8 cellular contexts compared by ENCODE assay signal in the genomic region with DNA sequence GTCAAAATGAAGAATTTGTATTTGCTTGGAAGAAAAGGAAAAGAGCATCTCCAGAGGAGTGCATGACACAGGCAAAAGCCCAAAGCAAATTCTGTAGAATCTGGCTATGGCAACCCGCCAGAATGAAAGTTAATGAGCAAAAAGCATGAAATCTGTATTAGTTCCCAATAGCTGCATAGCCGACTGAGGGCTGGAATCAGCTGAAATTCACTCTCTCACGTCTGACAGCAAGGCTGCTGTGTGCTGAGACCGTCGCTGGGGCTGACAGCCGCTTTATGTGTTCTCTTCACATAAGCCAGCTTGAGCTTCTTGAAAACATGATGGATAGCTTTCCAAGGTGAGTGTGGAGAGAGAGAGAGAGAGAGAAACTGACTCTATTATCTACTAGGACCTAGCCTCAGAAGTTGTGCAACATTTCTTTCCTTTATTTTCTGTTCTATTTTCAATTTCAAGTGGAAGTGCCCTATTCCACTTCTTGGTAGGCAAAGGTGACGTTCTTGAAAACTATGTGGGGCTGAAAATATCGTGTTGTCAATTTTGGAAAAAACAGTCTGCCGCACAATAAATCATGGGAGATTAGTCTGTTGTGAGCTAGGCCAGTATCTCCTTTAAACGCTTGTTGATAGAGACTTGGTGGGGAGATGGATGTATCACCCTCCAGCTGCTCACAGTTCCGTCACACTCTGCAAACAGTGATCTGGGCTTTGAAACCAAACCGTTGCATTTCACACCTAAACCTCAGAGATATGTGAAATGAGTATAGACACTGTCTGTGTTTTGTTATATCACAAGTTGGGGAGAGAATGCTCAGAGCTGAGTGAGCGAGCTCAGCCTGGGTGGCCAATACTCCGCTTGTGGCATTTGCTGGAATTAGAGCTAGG.
A peak's percentile ranks its signal among the peaks of the same experiment; 100 is the strongest.
DNase-seq lines count a peak whose midpoint lies in the region; ATAC-seq and TF ChIP-seq lines count a peak whose summit lies in the region.

No MANE protein-coding gene starts in this region.

- H3K9me2 ChIP-seq in PC-9 (ENCODE audit: insufficient read depth): no peaks in the 10 kb centered on the region

- H3K36me3 Mint-ChIP-seq in effector memory CD8-positive, alpha-beta T cell (ENCODE audit: insufficient read depth): peaks cover 12% of the 10 kb centered on the region
- H3K36me3 Mint-ChIP-seq in stimulated activated naive CD8-positive, alpha-beta T cell treated with anti-CD3 and anti-CD28 coated beads, Interleukin-15, Interleukin-2, amounts not matched to agents 100 ng/mL and 50 ng/mL, for 24 hours (ENCODE audit: low read depth): no peaks in the 10 kb centered on the region
- H3K36me3 Mint-ChIP-seq in HFFc6 (ENCODE audit: low read depth): no peaks in the 10 kb centered on the region

- no peaks in the 10 kb centered on the region for H3K36me3 ChIP-seq in PC-9 (ENCODE audit: low read depth)
- no peaks in the 10 kb centered on the region for H3K36me3 ChIP-seq in brain microvascular endothelial cell (replicated peaks)

- intact Hi-C loops in PC-9 (cut with micrococcal nuclease; ENCODE audit: unreplicated experiment): no loop called here

- no peaks in the 10 kb centered on the region for H4K20me1 ChIP-seq in PC-9 (ENCODE audit: insufficient read depth)

- no peaks in the 10 kb centered on the region for H3K27me3 Mint-ChIP-seq in effector memory CD8-positive, alpha-beta T cell
- no peaks in the 10 kb centered on the region for H3K27me3 Mint-ChIP-seq in stimulated activated naive CD8-positive, alpha-beta T cell treated with anti-CD3 and anti-CD28 coated beads, Interleukin-15, Interleukin-2, amounts not matched to agents 100 ng/mL and 50 ng/mL, for 24 hours
- peaks cover 3% of the 10 kb centered on the region for H3K27me3 Mint-ChIP-seq in HFFc6 (ENCODE audit: insufficient read depth)

- H3K27me3 ChIP-seq in PC-9 (ENCODE audit: insufficient read depth, low read depth) (no peaks in the 10 kb centered on the region), brain microvascular endothelial cell (replicated peaks) (no peaks in the 10 kb centered on the region)

- peak overlapping the region; percentile 39; the same call in 1 of the 2 replicates for H3K4me2 ChIP-seq in PC-9

- peak overlapping the region; percentile 99 to 100 for H3K27ac Mint-ChIP-seq in effector memory CD8-positive, alpha-beta T cell
- H3K27ac Mint-ChIP-seq in stimulated activated naive CD8-positive, alpha-beta T cell treated with anti-CD3 and anti-CD28 coated beads, Interleukin-15, Interleukin-2, amounts not matched to agents 100 ng/mL and 50 ng/mL, for 24 hours: peak overlapping the region; percentile 23
- H3K27ac Mint-ChIP-seq in HFFc6: no peak overlapping the region

- H2AFZ ChIP-seq in PC-9: no peak overlapping the region; the same call in 1 of the 2 replicates

- CTCF ChIA-PET in PC-9 (lab: Charles Lee): no interaction called here

- peaks cover 28 to 53% of the 10 kb centered on the region in 2 donors for H3K4me1 Mint-ChIP-seq in effector memory CD8-positive, alpha-beta T cell (ENCODE audit: low read depth in 2 of 2)
- peaks cover 20% of the 10 kb centered on the region for H3K4me1 Mint-ChIP-seq in stimulated activated naive CD8-positive, alpha-beta T cell treated with anti-CD3 and anti-CD28 coated beads, Interleukin-15, Interleukin-2, amounts not matched to agents 100 ng/mL and 50 ng/mL, for 24 hours (ENCODE audit: low read depth)
- no peaks in the 10 kb centered on the region for H3K4me1 Mint-ChIP-seq in HFFc6 (ENCODE audit: low read depth)

- peaks cover 26% of the 10 kb centered on the region for H3F3A ChIP-seq in PC-9 (ENCODE audit: insufficient read depth, low read depth)

- H3K4me3 ChIP-seq in PC-9 (no peak overlapping the region), brain microvascular endothelial cell (ENCODE audit: low read depth, low read length) (no peak overlapping the region)

- H3K4me1 ChIP-seq in PC-9 (replicated peaks; ENCODE audit: insufficient read depth): peaks cover 43% of the 10 kb centered on the region

- POLR2A ChIA-PET in PC-9 (lab: Charles Lee; ENCODE audit: unreplicated experiment): interaction anchor here (0.6 kb wide), 1 partner anchor 48 kb away, joined by 6 read pairs; no protein-coding TSS in a partner anchor

- no peaks in the 10 kb centered on the region for H3K9me3 Mint-ChIP-seq in effector memory CD8-positive, alpha-beta T cell
- no peaks in the 10 kb centered on the region for H3K9me3 Mint-ChIP-seq in stimulated activated naive CD8-positive, alpha-beta T cell treated with anti-CD3 and anti-CD28 coated beads, Interleukin-15, Interleukin-2, amounts not matched to agents 100 ng/mL and 50 ng/mL, for 24 hours
- no peaks in the 10 kb centered on the region for H3K9me3 Mint-ChIP-seq in HFFc6

- in situ Hi-C loops in brain microvascular endothelial cell (cut with HindIII; ENCODE audit: low pct_ligation_motif_present, low sequenced_read_pairs): no loop called here

- BruUV-seq in PC-9 (replicated peaks; lab: Mats Ljungman, UMichigan): no TSS peak

- H3K27ac ChIP-seq in PC-9 (peak overlapping the region; percentile 84), brain microvascular endothelial cell (no peak overlapping the region)

- H3K79me2 ChIP-seq in PC-9 (ENCODE audit: low read depth): no peaks in the 10 kb centered on the region

- TF ChIP-seq CTCF in PC-9 (conservative IDR thresholded peaks at IDR 0.05): no peak
- no peak for TF ChIP-seq CTCF in HFFc6 (IDR thresholded peaks at IDR 0.05)
- TF ChIP-seq CTCF in brain microvascular endothelial cell (IDR thresholded peaks at IDR 0.05; ENCODE audit: low read depth, low read length, missing control alignments): no peak

- ATAC-seq in GM18519 (IDR thresholded peaks at IDR 0.05; ENCODE audit: low FRiP score, unreplicated experiment): peak; percentile 39
- peak; percentile 96 for ATAC-seq in GM21723 (IDR thresholded peaks at IDR 0.05; ENCODE audit: unreplicated experiment)
- ATAC-seq in effector memory CD8-positive, alpha-beta T cell (replicated peaks): peak; percentile 91

- peak overlapping the region; percentile 92 to 97 for H3K4me3 Mint-ChIP-seq in effector memory CD8-positive, alpha-beta T cell
- H3K4me3 Mint-ChIP-seq in stimulated activated naive CD8-positive, alpha-beta T cell treated with anti-CD3 and anti-CD28 coated beads, Interleukin-15, Interleukin-2, amounts not matched to agents 100 ng/mL and 50 ng/mL, for 24 hours: peak overlapping the region; percentile 45
- H3K4me3 Mint-ChIP-seq in HFFc6: no peak overlapping the region

- DNase-seq in PC-9: no peak
- peak; percentile 60 to 74 (median 61) for DNase-seq in effector memory CD8-positive, alpha-beta T cell
- DNase-seq in HFFc6: no peak
- no peak for DNase-seq in glomerular visceral epithelial cell (ENCODE audit: extremely low spot score)
- no peak for DNase-seq in brain microvascular endothelial cell

- H3K9me3 ChIP-seq in PC-9 (ENCODE audit: insufficient read depth, low read depth): peaks cover 16% of the 10 kb centered on the region

Comparison
In these comparisons a context has a peak if more than half of its experiments do, and no peak if none do; other contexts are left out.
1. ATAC-seq: peak in every context shown above with its lines; median percentile 96 in GM21723; 91 in effector memory CD8-positive, alpha-beta T cell; 39 in GM18519.
2. DNase-seq: peak in effector memory CD8-positive, alpha-beta T cell (3 of 3); none in PC-9 (0 of 2), HFFc6 (single experiment), glomerular visceral epithelial cell (single experiment) and brain microvascular endothelial cell (single experiment).